8 cellular contexts compared by ENCODE assay signal in genomic region chr4:150209140-150209829, GRCh38.
DNase-seq lines count a peak whose midpoint lies in the region; ATAC-seq, FAIRE-seq and TF ChIP-seq lines count a peak whose summit lies in the region.

No MANE protein-coding gene starts in this region.

- H3K9ac ChIP-seq in smooth muscle cell (ENCODE audit: low read depth): no peak overlapping the region

- WGBS in heart left ventricle, 4 donors: 70 to 81% (median 77%) methylated on average over 6 of the region's 6 CpGs
- WGBS in smooth muscle cell (ENCODE audit: low lambda C conversion rate): 85% methylated on average over 6 of the region's 6 CpGs

- POLR2A ChIA-PET in AG04450 (lab: Yijun Ruan, JAX): no interaction called here

- FAIRE-seq in HTR-8/SVneo (lab: Jason Lieb, UNC): peak; percentile 52
- no peak for FAIRE-seq in GM19239 (lab: Jason Lieb, UNC)

- H3F3A ChIP-seq in smooth muscle cell (ENCODE audit: low read depth): no peaks in the 10 kb centered on the region

- H3K27me3 ChIP-seq in AG04450 (ENCODE audit: control insufficient read depth, insufficient read depth, low read length) (no peaks in the 10 kb centered on the region), heart left ventricle (no peaks in the 10 kb centered on the region), smooth muscle cell (ENCODE audit: low read depth) (no peaks in the 10 kb centered on the region)

- intact Hi-C loops in heart left ventricle (cut with DNase I): loop anchor here in 9 of 10 donors (1.0 to 10.0 kb wide), 7 partner anchors 124 to 199 kb away; partner anchors contain the start of gene DCLK2 (in 4 of the 9)

- TF ChIP-seq CTCF in AG04450 (IDR thresholded peaks at IDR 0.05; ENCODE audit: low read depth, low read length) (peak; percentile 71), GM12864 (IDR thresholded peaks at IDR 0.05; ENCODE audit: low read depth, low read length, missing control alignments) (peak; percentile 54), heart left ventricle (IDR thresholded peaks at IDR 0.05) (peak; percentile 41 to 74 (median 64)), smooth muscle cell (IDR thresholded peaks at IDR 0.05; ENCODE audit: borderline replicate concordance, insufficient read depth, poor library complexity, severe bottlenecking) (peak; percentile 52)

- H3K79me2 ChIP-seq in smooth muscle cell (ENCODE audit: low read depth): no peaks in the 10 kb centered on the region

- peak; percentile 44 for DNase-seq in AG04450 (ENCODE audit: low read depth, low spot score)
- DNase-seq in GM12864 (ENCODE audit: low read depth): peak; percentile 5
- DNase-seq in HTR-8/SVneo (ENCODE audit: insufficient read length, low spot score): peak; percentile 71
- DNase-seq in UCSD-AML1 (lab: John Stamatoyannopoulos, UW; ENCODE audit: unreplicated experiment): peak; percentile 46
- DNase-seq in heart left ventricle: peak; percentile 63 to 75 (median 68)
- DNase-seq in smooth muscle cell (lab: John Stamatoyannopoulos, UW; ENCODE audit: unreplicated experiment): no peak
- DNase-seq in GM19239 (ENCODE audit: insufficient read length, low spot score): no peak

- H3K27ac ChIP-seq in AG04450 (ENCODE audit: low read depth, low read length) (no peak overlapping the region), heart left ventricle (no peak overlapping the region), smooth muscle cell (ENCODE audit: low read depth) (no peak overlapping the region)

- H2AFZ ChIP-seq in smooth muscle cell (ENCODE audit: low read depth): no peak overlapping the region

- TF ChIP-seq POLR2A in heart left ventricle (IDR thresholded peaks at IDR 0.05): no peak

- ATAC-seq in heart left ventricle (peak; percentile 71 to 84 (median 79)), HG02763 (IDR thresholded peaks at IDR 0.05; ENCODE audit: unreplicated experiment) (no peak)

- H3K9me3 ChIP-seq in AG04450 (ENCODE audit: control insufficient read depth, insufficient read depth, low read length): no peaks in the 10 kb centered on the region
- H3K9me3 ChIP-seq in heart left ventricle: no peaks in the 10 kb centered on the region
- H3K9me3 ChIP-seq in smooth muscle cell (replicated peaks; ENCODE audit: low read depth): no peaks in the 10 kb centered on the region

- no peaks in the 10 kb centered on the region for H3K36me3 ChIP-seq in heart left ventricle
- no peaks in the 10 kb centered on the region for H3K36me3 ChIP-seq in smooth muscle cell (ENCODE audit: low read depth)

- CTCF ChIA-PET in AG04450 (lab: Charles Lee): interaction anchor here (0.7 to 4.2 kb wide), 31 partner anchors 9 to 658 kb away, joined by 3 to 108 read pairs (median 5); no protein-coding TSS in a partner anchor

- H3K4me1 ChIP-seq in heart left ventricle (peaks cover 0 to 54% (median 18%) of the 10 kb centered on the region in 12 donors), smooth muscle cell (ENCODE audit: low read depth) (no peaks in the 10 kb centered on the region)

- H3K4me3 ChIP-seq in AG04450 (ENCODE audit: low read depth, low read length) (no peak overlapping the region), GM12864 (ENCODE audit: low read depth, low read length) (no peak overlapping the region), heart left ventricle (no peak overlapping the region), smooth muscle cell (no peak overlapping the region)

- H3K4me2 ChIP-seq in smooth muscle cell: no peak overlapping the region

- no peaks in the 10 kb centered on the region for H4K20me1 ChIP-seq in smooth muscle cell (ENCODE audit: low read depth)

Comparison
In these comparisons a context has a peak if more than half of its experiments do, and no peak if none do; other contexts are left out.
1. DNase-seq: peak in AG04450 (single experiment), GM12864 (single experiment), HTR-8/SVneo (single experiment), UCSD-AML1 (single experiment) and heart left ventricle (5 of 5); none in smooth muscle cell (single experiment) and GM19239 (single experiment).
2. Peak in every context shown above with its lines, with median percentiles within 50 percentile points of each other: CTCF ChIP-seq.